In the genomic region with DNA sequence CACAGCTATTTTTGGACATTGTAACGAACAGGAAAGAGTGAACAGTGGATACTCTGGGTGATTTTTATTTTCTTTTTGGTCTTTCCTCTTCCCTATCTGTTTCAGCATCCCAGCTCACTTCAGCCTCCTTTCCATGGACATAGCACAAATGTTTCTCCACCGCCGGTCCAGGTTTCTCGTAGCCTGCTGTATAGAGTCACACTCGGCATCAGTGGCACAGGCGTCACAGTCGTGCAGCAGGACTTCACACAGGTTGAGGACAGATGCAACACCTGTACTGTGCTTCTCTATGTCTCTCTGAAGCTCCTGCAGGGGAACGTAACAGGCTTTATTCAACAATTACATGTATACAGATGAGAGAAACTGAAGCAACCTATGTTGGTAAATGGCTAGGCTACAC, we compare ENCODE assay signal across 28 cellular contexts.
"Had no signal": no experiment of that assay in that cellular context is flagged by ENCODE, and none has a peak within 500 bp of the region (broad histone marks: within the 10 kb centered on the region; RNA-seq: fewer than 3 reads in every experiment).

No MANE protein-coding gene starts in this region.

- H3K4me3 ChIP-seq: adrenal gland, left ventricle myocardium inferior, right lobe of liver, stomach, suprapubic skin, transverse colon had no signal

- H3K4me1 ChIP-seq: parathyroid adenoma, right lobe of liver, stomach, transverse colon had no signal

- H3K9me3 ChIP-seq: adrenal gland, left ventricle myocardium inferior, right lobe of liver, stomach, suprapubic skin, transverse colon had no signal

- H3K27ac ChIP-seq: adrenal gland, left ventricle myocardium inferior, parathyroid adenoma, right lobe of liver, stomach, suprapubic skin, transverse colon had no signal

- H3K36me3 Mint-ChIP-seq: activated naive CD8-positive, alpha-beta T cell had no signal

- H3K9me3 Mint-ChIP-seq: activated T-cell treated with anti-CD3 and anti-CD28 coated beads, Interleukin-2, amount 50 U/mL, for 72 hours; stimulated activated memory B cell treated with anti-CD40 and anti-IgM and Interleukin-4, amounts not matched to agents 10 μg/mL and 1 μg/mL and 100 μg/mL, for 72 hours had no signal

- H2AFZ ChIP-seq: parathyroid adenoma had no signal

- H3K79me2 ChIP-seq: parathyroid adenoma had no signal

- H3K27ac Mint-ChIP-seq: activated T-cell treated with anti-CD3 and anti-CD28 coated beads, Interleukin-2, amount 50 U/mL, for 72 hours; stimulated activated memory B cell treated with anti-CD40 and anti-IgM and Interleukin-4, amounts not matched to agents 10 μg/mL and 1 μg/mL and 100 μg/mL, for 72 hours had no signal

- DNase-seq: activated CD4-positive, alpha-beta T cell treated with anti-CD3 and anti-CD28 coated beads for 1 hour; activated CD4-positive, alpha-beta T cell treated with anti-CD3 and anti-CD28 coated beads, Interleukin-2, amount 50 U/mL, for 4 hours; activated CD8-positive, alpha-beta memory T cell treated with anti-CD3 and anti-CD28 coated beads for 24 hours; activated CD8-positive, alpha-beta memory T cell treated with anti-CD3 and anti-CD28 coated beads, Interleukin-2, amount 50 U/mL, for 4 hours; activated effector memory CD4-positive, alpha-beta T cell treated with anti-CD3 and anti-CD28 coated beads, Interleukin-2, amount 50 U/mL, for 16 hours; activated T-cell treated with anti-CD3 and anti-CD28 coated beads, Interleukin-2, amount 50 U/mL, for 72 hours; adrenal gland; central memory CD4-positive, alpha-beta T cell; effector memory CD4-positive, alpha-beta T cell; foreskin melanocyte; hypothalamus; left ventricle myocardium inferior; nucleus accumbens; right lobe of liver; small intestine; stimulated activated CD4-positive, alpha-beta T cell treated with anti-CD3 and anti-CD28 coated beads, Interleukin-15, amount 100 ng/mL, for 24 hours; stomach; SW 1271; T-helper 9 cell; transverse colon had no signal

- H3K27me3 Mint-ChIP-seq: activated naive CD8-positive, alpha-beta T cell; stimulated activated memory B cell treated with anti-CD40 and anti-IgM and Interleukin-4, amounts not matched to agents 10 μg/mL and 1 μg/mL and 100 μg/mL, for 72 hours had no signal

- H3K27me3 ChIP-seq: adrenal gland, right lobe of liver, stomach, suprapubic skin, transverse colon had no signal

- H3K9ac ChIP-seq: parathyroid adenoma had no signal

- H3K4me3 Mint-ChIP-seq: activated naive CD8-positive, alpha-beta T cell; activated T-cell treated with anti-CD3 and anti-CD28 coated beads, Interleukin-2, amount 50 U/mL, for 72 hours; stimulated activated memory B cell treated with anti-CD40 and anti-IgM and Interleukin-4, amounts not matched to agents 10 μg/mL and 1 μg/mL and 100 μg/mL, for 72 hours had no signal

- FAIRE-seq: astrocyte, colon, endothelial cell of umbilical vein, small intestine, urothelium cell line had no signal
